In the genomic region with DNA sequence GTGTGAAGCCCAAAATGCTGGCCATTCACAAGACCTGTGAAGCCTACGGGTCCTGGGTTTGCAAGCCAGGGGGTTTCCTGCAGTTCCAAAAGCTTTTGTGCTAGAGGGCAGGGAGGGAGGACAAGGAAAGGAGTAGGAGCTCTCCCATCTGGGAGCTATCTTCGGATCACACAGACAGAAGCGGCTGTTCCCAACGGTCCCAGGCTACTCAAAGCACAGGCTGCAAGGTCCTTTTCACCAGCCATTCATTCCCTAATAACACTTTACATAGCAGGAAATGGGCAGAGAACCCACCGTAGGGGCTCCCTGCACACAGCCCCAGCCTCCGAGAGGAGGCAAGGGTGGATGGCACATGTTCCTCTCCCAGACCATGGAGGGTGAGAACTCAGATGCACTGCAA, we compare ENCODE assay signal across 1 cellular context.
TF ChIP-seq lines count a peak whose summit lies in the region.

No MANE protein-coding gene starts in this region.

TF ChIP-seq in GM23338, 12 proteins besides CTCF, POLR2A, EP300 and RAD21 (continued from another document):
- TF ChIP-seq, protein P1, sequence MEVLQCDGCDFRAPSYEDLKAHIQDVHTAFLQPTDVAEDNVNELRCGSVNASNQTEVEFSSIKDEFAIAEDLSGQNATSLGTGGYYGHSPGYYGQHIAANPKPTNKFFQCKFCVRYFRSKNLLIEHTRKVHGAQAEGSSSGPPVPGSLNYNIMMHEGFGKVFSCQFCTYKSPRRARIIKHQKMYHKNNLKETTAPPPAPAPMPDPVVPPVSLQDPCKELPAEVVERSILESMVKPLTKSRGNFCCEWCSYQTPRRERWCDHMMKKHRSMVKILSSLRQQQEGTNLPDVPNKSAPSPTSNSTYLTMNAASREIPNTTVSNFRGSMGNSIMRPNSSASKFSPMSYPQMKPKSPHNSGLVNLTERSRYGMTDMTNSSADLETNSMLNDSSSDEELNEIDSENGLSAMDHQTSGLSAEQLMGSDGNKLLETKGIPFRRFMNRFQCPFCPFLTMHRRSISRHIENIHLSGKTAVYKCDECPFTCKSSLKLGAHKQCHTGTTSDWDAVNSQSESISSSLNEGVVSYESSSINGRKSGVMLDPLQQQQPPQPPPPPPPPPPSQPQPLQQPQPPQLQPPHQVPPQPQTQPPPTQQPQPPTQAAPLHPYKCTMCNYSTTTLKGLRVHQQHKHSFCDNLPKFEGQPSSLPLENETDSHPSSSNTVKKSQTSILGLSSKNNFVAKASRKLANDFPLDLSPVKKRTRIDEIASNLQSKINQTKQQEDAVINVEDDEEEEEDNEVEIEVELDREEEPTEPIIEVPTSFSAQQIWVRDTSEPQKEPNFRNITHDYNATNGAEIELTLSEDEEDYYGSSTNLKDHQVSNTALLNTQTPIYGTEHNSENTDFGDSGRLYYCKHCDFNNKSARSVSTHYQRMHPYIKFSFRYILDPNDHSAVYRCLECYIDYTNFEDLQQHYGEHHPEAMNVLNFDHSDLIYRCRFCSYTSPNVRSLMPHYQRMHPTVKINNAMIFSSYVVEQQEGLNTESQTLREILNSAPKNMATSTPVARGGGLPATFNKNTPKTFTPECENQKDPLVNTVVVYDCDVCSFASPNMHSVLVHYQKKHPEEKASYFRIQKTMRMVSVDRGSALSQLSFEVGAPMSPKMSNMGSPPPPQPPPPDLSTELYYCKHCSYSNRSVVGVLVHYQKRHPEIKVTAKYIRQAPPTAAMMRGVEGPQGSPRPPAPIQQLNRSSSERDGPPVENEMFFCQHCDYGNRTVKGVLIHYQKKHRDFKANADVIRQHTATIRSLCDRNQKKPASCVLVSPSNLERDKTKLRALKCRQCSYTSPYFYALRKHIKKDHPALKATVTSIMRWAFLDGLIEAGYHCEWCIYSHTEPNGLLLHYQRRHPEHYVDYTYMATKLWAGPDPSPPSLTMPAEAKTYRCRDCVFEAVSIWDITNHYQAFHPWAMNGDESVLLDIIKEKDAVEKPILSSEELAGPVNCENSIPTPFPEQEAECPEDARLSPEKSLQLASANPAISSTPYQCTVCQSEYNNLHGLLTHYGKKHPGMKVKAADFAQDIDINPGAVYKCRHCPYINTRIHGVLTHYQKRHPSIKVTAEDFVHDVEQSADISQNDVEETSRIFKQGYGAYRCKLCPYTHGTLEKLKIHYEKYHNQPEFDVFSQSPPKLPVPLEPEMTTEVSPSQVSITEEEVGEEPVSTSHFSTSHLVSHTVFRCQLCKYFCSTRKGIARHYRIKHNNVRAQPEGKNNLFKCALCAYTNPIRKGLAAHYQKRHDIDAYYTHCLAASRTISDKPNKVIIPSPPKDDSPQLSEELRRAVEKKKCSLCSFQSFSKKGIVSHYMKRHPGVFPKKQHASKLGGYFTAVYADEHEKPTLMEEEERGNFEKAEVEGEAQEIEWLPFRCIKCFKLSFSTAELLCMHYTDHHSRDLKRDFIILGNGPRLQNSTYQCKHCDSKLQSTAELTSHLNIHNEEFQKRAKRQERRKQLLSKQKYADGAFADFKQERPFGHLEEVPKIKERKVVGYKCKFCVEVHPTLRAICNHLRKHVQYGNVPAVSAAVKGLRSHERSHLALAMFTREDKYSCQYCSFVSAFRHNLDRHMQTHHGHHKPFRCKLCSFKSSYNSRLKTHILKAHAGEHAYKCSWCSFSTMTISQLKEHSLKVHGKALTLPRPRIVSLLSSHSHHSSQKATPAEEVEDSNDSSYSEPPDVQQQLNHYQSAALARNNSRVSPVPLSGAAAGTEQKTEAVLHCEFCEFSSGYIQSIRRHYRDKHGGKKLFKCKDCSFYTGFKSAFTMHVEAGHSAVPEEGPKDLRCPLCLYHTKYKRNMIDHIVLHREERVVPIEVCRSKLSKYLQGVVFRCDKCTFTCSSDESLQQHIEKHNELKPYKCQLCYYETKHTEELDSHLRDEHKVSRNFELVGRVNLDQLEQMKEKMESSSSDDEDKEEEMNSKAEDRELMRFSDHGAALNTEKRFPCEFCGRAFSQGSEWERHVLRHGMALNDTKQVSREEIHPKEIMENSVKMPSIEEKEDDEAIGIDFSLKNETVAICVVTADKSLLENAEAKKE (CRISPR knock-in tag; IDR thresholded peaks at IDR 0.05): no peak
- TF ChIP-seq ZNF114 (CRISPR knock-in tag; IDR thresholded peaks at IDR 0.05) (no peak), JUNB (IDR thresholded peaks at IDR 0.05; ENCODE audit: unreplicated experiment) (no peak), EZH2phosphoT487 (IDR thresholded peaks at IDR 0.05; ENCODE audit: unreplicated experiment) (no peak), CREB1 (CRISPR knock-in tag; IDR thresholded peaks at IDR 0.05; ENCODE audit: low read depth) (no peak)
- TF ChIP-seq, protein P2, sequence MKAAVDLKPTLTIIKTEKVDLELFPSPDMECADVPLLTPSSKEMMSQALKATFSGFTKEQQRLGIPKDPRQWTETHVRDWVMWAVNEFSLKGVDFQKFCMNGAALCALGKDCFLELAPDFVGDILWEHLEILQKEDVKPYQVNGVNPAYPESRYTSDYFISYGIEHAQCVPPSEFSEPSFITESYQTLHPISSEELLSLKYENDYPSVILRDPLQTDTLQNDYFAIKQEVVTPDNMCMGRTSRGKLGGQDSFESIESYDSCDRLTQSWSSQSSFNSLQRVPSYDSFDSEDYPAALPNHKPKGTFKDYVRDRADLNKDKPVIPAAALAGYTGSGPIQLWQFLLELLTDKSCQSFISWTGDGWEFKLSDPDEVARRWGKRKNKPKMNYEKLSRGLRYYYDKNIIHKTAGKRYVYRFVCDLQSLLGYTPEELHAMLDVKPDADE (IDR thresholded peaks at IDR 0.05): no peak
- TF ChIP-seq, protein P3, sequence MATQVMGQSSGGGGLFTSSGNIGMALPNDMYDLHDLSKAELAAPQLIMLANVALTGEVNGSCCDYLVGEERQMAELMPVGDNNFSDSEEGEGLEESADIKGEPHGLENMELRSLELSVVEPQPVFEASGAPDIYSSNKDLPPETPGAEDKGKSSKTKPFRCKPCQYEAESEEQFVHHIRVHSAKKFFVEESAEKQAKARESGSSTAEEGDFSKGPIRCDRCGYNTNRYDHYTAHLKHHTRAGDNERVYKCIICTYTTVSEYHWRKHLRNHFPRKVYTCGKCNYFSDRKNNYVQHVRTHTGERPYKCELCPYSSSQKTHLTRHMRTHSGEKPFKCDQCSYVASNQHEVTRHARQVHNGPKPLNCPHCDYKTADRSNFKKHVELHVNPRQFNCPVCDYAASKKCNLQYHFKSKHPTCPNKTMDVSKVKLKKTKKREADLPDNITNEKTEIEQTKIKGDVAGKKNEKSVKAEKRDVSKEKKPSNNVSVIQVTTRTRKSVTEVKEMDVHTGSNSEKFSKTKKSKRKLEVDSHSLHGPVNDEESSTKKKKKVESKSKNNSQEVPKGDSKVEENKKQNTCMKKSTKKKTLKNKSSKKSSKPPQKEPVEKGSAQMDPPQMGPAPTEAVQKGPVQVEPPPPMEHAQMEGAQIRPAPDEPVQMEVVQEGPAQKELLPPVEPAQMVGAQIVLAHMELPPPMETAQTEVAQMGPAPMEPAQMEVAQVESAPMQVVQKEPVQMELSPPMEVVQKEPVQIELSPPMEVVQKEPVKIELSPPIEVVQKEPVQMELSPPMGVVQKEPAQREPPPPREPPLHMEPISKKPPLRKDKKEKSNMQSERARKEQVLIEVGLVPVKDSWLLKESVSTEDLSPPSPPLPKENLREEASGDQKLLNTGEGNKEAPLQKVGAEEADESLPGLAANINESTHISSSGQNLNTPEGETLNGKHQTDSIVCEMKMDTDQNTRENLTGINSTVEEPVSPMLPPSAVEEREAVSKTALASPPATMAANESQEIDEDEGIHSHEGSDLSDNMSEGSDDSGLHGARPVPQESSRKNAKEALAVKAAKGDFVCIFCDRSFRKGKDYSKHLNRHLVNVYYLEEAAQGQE (IDR thresholded peaks at IDR 0.05; ENCODE audit: unreplicated experiment): no peak
